In genomic region chr2:134254836-134255235, GRCh38 we compare ENCODE assay signal across 16 cellular contexts. TPM values are rescaled to one million over a fixed set of nuclear protein-coding genes. Genes with fewer than 3 reads are reported as not detected.
DNase-seq lines count a peak whose midpoint lies in the region; ATAC-seq and TF ChIP-seq lines count a peak whose summit lies in the region.
"Had no signal": no experiment of that assay in that cellular context is flagged by ENCODE, and none has a peak within 500 bp of the region (broad histone marks: within the 10 kb centered on the region; RNA-seq: fewer than 3 reads in every experiment).

No MANE protein-coding gene starts in this region.

- H4K20me1 ChIP-seq in OCI-LY3 (ENCODE audit: insufficient read depth, low read length): peaks cover 40% of the 10 kb centered on the region

- ATAC-seq in Right ventricle myocardium inferior (no peak), GM18861 (IDR thresholded peaks at IDR 0.05; ENCODE audit: unreplicated experiment) (no peak), gastrocnemius medialis (no peak)
- ATAC-seq: GM23338 had no signal

- peaks cover 7% of the 10 kb centered on the region for H3K36me3 ChIP-seq in left ventricle myocardium inferior
- H3K36me3 ChIP-seq in OCI-LY3 (replicated peaks; ENCODE audit: low read depth, low read length): peaks cover 7% of the 10 kb centered on the region
- H3K36me3 ChIP-seq in esophagus muscularis mucosa: peaks cover 0 to 8% (median 4%) of the 10 kb centered on the region in 4 donors
- no peaks in the 10 kb centered on the region for H3K36me3 ChIP-seq in gastrocnemius medialis

- H3K79me2 ChIP-seq in OCI-LY3 (ENCODE audit: low read length): no peaks in the 10 kb centered on the region; the same call in 1 of the 2 replicates

- H3K27me3 ChIP-seq in left ventricle myocardium inferior (ENCODE audit: low read depth): no peaks in the 10 kb centered on the region
- peaks cover 17% of the 10 kb centered on the region for H3K27me3 ChIP-seq in OCI-LY3 (ENCODE audit: low read depth, low read length)
- H3K27me3 ChIP-seq in mononuclear cell (ENCODE audit: insufficient read depth, low read length): no peaks in the 10 kb centered on the region
- H3K27me3 ChIP-seq in esophagus muscularis mucosa: no peaks in the 10 kb centered on the region
- no peaks in the 10 kb centered on the region for H3K27me3 ChIP-seq in gastrocnemius medialis

- H3K9me3 ChIP-seq in left ventricle myocardium inferior (replicated peaks) (no peaks in the 10 kb centered on the region), OCI-LY3 (ENCODE audit: insufficient read depth, low read length) (no peaks in the 10 kb centered on the region), mononuclear cell (ENCODE audit: low read depth, low read length) (no peaks in the 10 kb centered on the region), esophagus muscularis mucosa (no peaks in the 10 kb centered on the region), gastrocnemius medialis (no peaks in the 10 kb centered on the region)
- H3K9me3 ChIP-seq: Caco-2 had no signal

- H3K27ac ChIP-seq in left ventricle myocardium inferior (replicated peaks) (peak overlapping the region; percentile 39), OCI-LY3 (ENCODE audit: low read length) (no peak overlapping the region), esophagus muscularis mucosa (replicated peaks in 1 of 4) (no peak overlapping the region), gastrocnemius medialis (no peak overlapping the region)
- H3K27ac ChIP-seq: HL-60 had no signal

- peak overlapping the region; percentile 74; the same call in 1 of the 2 replicates for H3K4me2 ChIP-seq in OCI-LY3 (ENCODE audit: low read length)
- H3K4me2 ChIP-seq: GM23338 had no signal

- no peak for TF ChIP-seq POLR2A in esophagus muscularis mucosa (IDR thresholded peaks at IDR 0.05; ENCODE audit: low read depth)
- no peak for TF ChIP-seq POLR2A in gastrocnemius medialis (IDR thresholded peaks at IDR 0.05)

- DNase-seq in left ventricle myocardium inferior (no peak), Right ventricle myocardium inferior (ENCODE audit: missing footprints) (no peak), esophagus muscularis mucosa (ENCODE audit: extremely low spot score) (no peak), gastrocnemius medialis (no peak)
- DNase-seq in activated naive CD4-positive, alpha-beta T cell treated with Interleukin-2 at 50 U/mL for 16 hours: no peak
- DNase-seq: 8988T, Caco-2, KG1, NCI-H1048, NCI-H1694 treated with DMSO at 0.1 percent for 48 hours, NCI-H69 had no signal

- H2AFZ ChIP-seq in OCI-LY3 (ENCODE audit: low read depth, low read length): no peak overlapping the region
- H2AFZ ChIP-seq: GM23338 had no signal

- in situ Hi-C loops in gastrocnemius medialis (cut with MboI; ENCODE audit: low sequenced_read_pairs in 4 of 4): no loop called here

- no peak for TF ChIP-seq EP300 in esophagus muscularis mucosa (IDR thresholded peaks at IDR 0.05)

- intact Hi-C loops in left ventricle myocardium inferior (cut with micrococcal nuclease) (no loop called here), Right ventricle myocardium inferior (cut with DNase I) (loop anchor here (5.0 kb wide), 2 partner anchors 48 to 118 kb away; no protein-coding TSS in a partner anchor), esophagus muscularis mucosa (cut with DNase I) (no loop called here), gastrocnemius medialis (cut with DNase I; ENCODE audit: low total_unique reads) (no loop called here)

- H3K9ac ChIP-seq in OCI-LY3 (ENCODE audit: low read length): no peak overlapping the region

- H3K4me3 ChIP-seq in left ventricle myocardium inferior: no peak overlapping the region
- H3K4me3 ChIP-seq in OCI-LY3 (ENCODE audit: low read length): no peak overlapping the region
- peak overlapping the region; percentile 9 for H3K4me3 ChIP-seq in mononuclear cell (ENCODE audit: low read length)
- H3K4me3 ChIP-seq in esophagus muscularis mucosa: no peak overlapping the region
- H3K4me3 ChIP-seq in gastrocnemius medialis: no peak overlapping the region
- H3K4me3 ChIP-seq: GM23338 had no signal

- H3K4me1 ChIP-seq in left ventricle myocardium inferior (peaks cover 82% of the 10 kb centered on the region), OCI-LY3 (ENCODE audit: low read length) (peaks cover 53% of the 10 kb centered on the region), mononuclear cell (ENCODE audit: insufficient read depth, low read length) (peaks cover 84% of the 10 kb centered on the region), esophagus muscularis mucosa (peaks cover 24 to 38% (median 33%) of the 10 kb centered on the region in 4 donors), gastrocnemius medialis (peaks cover 8 to 10% of the 10 kb centered on the region in 2 donors)
- H3K4me1 ChIP-seq: Caco-2 had no signal

- TF ChIP-seq CTCF in left ventricle myocardium inferior (IDR thresholded peaks at IDR 0.05; ENCODE audit: borderline replicate concordance) (no peak), OCI-LY3 (IDR thresholded peaks at IDR 0.05; ENCODE audit: low read depth, low read length) (no peak), esophagus muscularis mucosa (IDR thresholded peaks at IDR 0.05) (no peak), gastrocnemius medialis (IDR thresholded peaks at IDR 0.05 in 4 of 5, conservative IDR thresholded peaks at IDR 0.05 in 1 of 5) (no peak)

RNA-seq across cellular contexts. Expression of gene MGAT5, which starts 1.0 kb away (rescaled TPM):
- total RNA-seq in left ventricle myocardium inferior (98.7 TPM), Right ventricle myocardium inferior (92.3 TPM), mononuclear cell (41.3 TPM), esophagus muscularis mucosa (10 to 100 TPM; 47.4 to 56.4 (median 50.3) TPM), gastrocnemius medialis (1 to 10 TPM; 3.0 to 4.9 (median 3.3) TPM)
